In the genomic region with DNA sequence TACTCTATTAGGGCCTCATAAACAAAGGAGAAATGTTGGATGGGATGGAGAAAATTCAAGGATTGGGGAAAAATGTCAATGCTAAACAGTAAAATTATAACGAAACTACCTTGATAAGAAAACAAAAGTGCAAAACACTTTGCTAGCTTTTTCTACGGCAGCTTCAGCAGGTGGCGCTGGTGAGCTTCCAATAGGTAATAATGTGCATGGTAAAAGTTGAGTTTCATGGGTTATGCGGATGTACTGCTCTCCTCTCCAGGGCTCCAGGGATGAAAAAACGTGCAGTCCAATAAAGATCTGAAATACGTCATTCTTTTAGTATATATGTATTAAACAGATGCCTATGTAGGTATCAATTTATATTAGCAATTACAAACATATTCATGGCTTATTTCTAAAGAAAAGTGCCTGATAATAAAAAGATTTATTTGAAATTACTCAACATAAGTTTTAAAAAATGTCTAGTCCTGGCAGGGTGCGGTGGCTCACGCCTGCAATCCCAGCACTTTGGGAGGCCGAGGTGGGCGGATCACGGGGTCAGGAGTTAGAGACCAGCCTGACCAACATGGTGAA, we compare ENCODE assay signal across 8 cellular contexts.
DNase-seq lines count a peak whose midpoint lies in the region; ATAC-seq, FAIRE-seq and TF ChIP-seq lines count a peak whose summit lies in the region.

No MANE protein-coding gene starts in this region.

- no peaks in the 10 kb centered on the region for H3K9me3 ChIP-seq in vagina

- TF ChIP-seq CTCF in AG09319 (IDR thresholded peaks at IDR 0.05; ENCODE audit: low read depth, low read length) (peak; percentile 75), VCaP (conservative IDR thresholded peaks at IDR 0.05) (peak; percentile 93), vagina (IDR thresholded peaks at IDR 0.05) (no peak)

- intact Hi-C loops in vagina (cut with DNase I) = no loop called here

- no peak overlapping the region for H3K4me3 ChIP-seq in vagina

- H3K36me3 ChIP-seq in vagina = no peaks in the 10 kb centered on the region

- H3K4me1 ChIP-seq in vagina = no peaks in the 10 kb centered on the region

- no peaks in the 10 kb centered on the region for H3K27me3 ChIP-seq in vagina

- H3K27ac ChIP-seq in VCaP (no peak overlapping the region), vagina (no peak overlapping the region)

- DNase-seq in AG09319 (ENCODE audit: extremely low read depth, low read depth) (peak; percentile 10), GM12892 (ENCODE audit: insufficient read length) (peak; percentile 1), NCI-H2029 treated with DMSO at 0.1 percent for 48 hours (lab: John Stamatoyannopoulos, UW) (peak; percentile 7), fibroblast of peridontal ligament (ENCODE audit: extremely low read depth) (peak; percentile 80), occipital lobe (lab: John Stamatoyannopoulos, UW) (peak; percentile 7), vagina (ENCODE audit: extremely low spot score in 2 of 2) (no peak)

- peak; percentile 85 for ATAC-seq in HG02884 (IDR thresholded peaks at IDR 0.05; ENCODE audit: unreplicated experiment)

- FAIRE-seq in GM12892 (lab: Jason Lieb, UNC) = peak; percentile 38

- no peak for TF ChIP-seq POLR2A in GM12892 (IDR thresholded peaks at IDR 0.05; ENCODE audit: low read depth, low read length)
- no peak for TF ChIP-seq POLR2A in vagina (IDR thresholded peaks at IDR 0.05)

Comparison
In these comparisons a context has a peak if more than half of its experiments do, and no peak if none do; other contexts are left out.
1. DNase-seq: peak in AG09319 (single experiment), GM12892 (single experiment), NCI-H2029 treated with DMSO at 0.1 percent for 48 hours (single experiment), fibroblast of peridontal ligament (single experiment) and occipital lobe (single experiment); none in vagina (0 of 2).
2. CTCF ChIP-seq: peak in AG09319 (single experiment) and VCaP (single experiment); none in vagina (0 of 3).